8 cellular contexts compared by ENCODE assay signal in the genomic region with DNA sequence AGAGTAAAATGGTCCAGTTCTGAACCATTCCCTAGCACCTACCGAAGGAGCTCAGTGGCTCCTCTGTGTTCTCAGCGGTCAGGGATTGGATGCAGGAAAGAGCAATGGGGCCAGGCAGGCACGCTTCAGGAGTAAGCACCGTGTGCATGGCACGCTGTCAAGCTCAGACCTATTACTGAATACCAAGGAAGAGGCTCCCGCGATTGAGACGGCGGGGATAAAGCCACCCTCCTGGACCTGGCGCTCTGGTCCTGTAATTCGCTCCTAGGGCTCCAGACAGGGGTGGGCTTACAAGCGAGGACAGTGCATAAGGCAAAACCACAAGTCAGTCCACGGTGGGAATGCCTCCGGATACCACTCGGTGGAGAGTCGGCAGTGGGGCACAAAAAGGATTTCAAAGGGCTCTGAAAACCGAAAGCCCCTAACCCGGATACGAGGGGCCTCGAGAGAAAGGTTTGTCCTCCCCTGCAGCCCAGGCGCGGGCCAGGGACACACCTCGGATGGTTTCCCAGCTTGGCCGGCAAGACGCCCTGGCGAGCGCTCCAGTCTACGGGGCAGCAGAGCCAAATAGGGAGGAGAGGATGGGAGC. TPM values are rescaled to one million over a fixed set of nuclear protein-coding genes. Genes with fewer than 3 reads are reported as not detected.
DNase-seq lines count a peak whose midpoint lies in the region; ATAC-seq, FAIRE-seq and TF ChIP-seq lines count a peak whose summit lies in the region.

No MANE protein-coding gene starts in this region.

- no peaks in the 10 kb centered on the region for H3K9me3 ChIP-seq in A549

- 79% methylated on average over 28 of the region's 28 CpGs for WGBS in A549 (ENCODE audit: missing lambda C conversion rate)

- H3K27me3 Mint-ChIP-seq in activated naive CD8-positive, alpha-beta T cell: no peaks in the 10 kb centered on the region

- peak overlapping the region; percentile 87 for H3K27ac Mint-ChIP-seq in activated naive CD8-positive, alpha-beta T cell

- H3K36me3 Mint-ChIP-seq in activated naive CD8-positive, alpha-beta T cell: no peaks in the 10 kb centered on the region

- POLR2A ChIA-PET in A549 (lab: Yijun Ruan, JAX): interaction anchor here (1.3 kb wide), 1 partner anchor 35 kb away, joined by 3 read pairs; the partner anchor contains the start of gene RIMOC1

- TF ChIP-seq POLR2A in A549 (IDR thresholded peaks at IDR 0.05; ENCODE audit: low read length): no peak

- intact Hi-C loops in Right ventricle myocardium superior (cut with DNase I): no loop called here

- no peak overlapping the region; a peak in 1 of 6 replicates for H3K27ac ChIP-seq in A549

- TF ChIP-seq RAD21 in A549 (conservative IDR thresholded peaks at IDR 0.05 in 1 of 2, IDR thresholded peaks at IDR 0.05 in 1 of 2): no peak

- peaks cover 5% of the 10 kb centered on the region for H3K4me1 ChIP-seq in A549

- peak overlapping the region; percentile 75 for H3K4me2 ChIP-seq in A549

- TF ChIP-seq CTCF in A549 (IDR thresholded peaks at IDR 0.05): no peak
- TF ChIP-seq CTCF in GM12865 (IDR thresholded peaks at IDR 0.05; ENCODE audit: insufficient read depth, low read depth, low read length, missing control alignments): no peak

- H3K4me3 Mint-ChIP-seq in activated naive CD8-positive, alpha-beta T cell: peak overlapping the region; percentile 93

- CTCF ChIA-PET in A549 (lab: Yijun Ruan, JAX): interaction anchor here (0.6 to 2.1 kb wide), 4 partner anchors 11 to 1154 kb away, joined by 3 to 6 read pairs (median 4); partner anchors contain the start of gene FBXO4

- no peaks in the 10 kb centered on the region for H3K9me3 Mint-ChIP-seq in activated naive CD8-positive, alpha-beta T cell (ENCODE audit: low read depth)

- no peak for ATAC-seq in A549
- ATAC-seq in Right ventricle myocardium superior (ENCODE audit: poor library complexity): peak; percentile 92

- no peak for FAIRE-seq in A549 (lab: Jason Lieb, UNC)

- DNase-seq in A549 (ENCODE audit: low read depth in 1 of 2, low spot score in 1 of 2) (no peak), GM12865 (ENCODE audit: low read depth) (peak; percentile 23), NCI-H2227 treated with DMSO at 0.1 percent for 48 hours (lab: John Stamatoyannopoulos, UW) (peak; percentile 60), Right ventricle myocardium superior (peak; percentile 89), occipital lobe (lab: John Stamatoyannopoulos, UW) (peak; percentile 14), DMS 273 treated with DMSO at 0.1 percent for 48 hours (lab: John Stamatoyannopoulos, UW) (no peak), T1000 (lab: John Stamatoyannopoulos, UW) (no peak)

- TF ChIP-seq EP300 in A549 (IDR thresholded peaks at IDR 0.05): no peak

- H3K4me3 ChIP-seq in A549 (peak overlapping the region; percentile 50; the same call in 2 of the 3 replicates), GM12865 (ENCODE audit: low read depth, low read length) (peak overlapping the region; percentile 78)

- peaks cover 53% of the 10 kb centered on the region for H3K4me1 Mint-ChIP-seq in activated naive CD8-positive, alpha-beta T cell (ENCODE audit: low read depth)

TF ChIP-seq in A549, 52 proteins besides CTCF, POLR2A, EP300 and RAD21:
- TF ChIP-seq MYC (IDR thresholded peaks at IDR 0.05; ENCODE audit: borderline replicate concordance, low read length) (no peak), HDAC2 (IDR thresholded peaks at IDR 0.05) (no peak), SMC3 (IDR thresholded peaks at IDR 0.05) (no peak), RNF2 (IDR thresholded peaks at IDR 0.05; ENCODE audit: borderline replicate concordance, low read depth) (no peak), FOSB (CRISPR knock-in tag; IDR thresholded peaks at IDR 0.05) (no peak), TP53 (CRISPR knock-in tag; IDR thresholded peaks at IDR 0.05) (no peak)
- TF ChIP-seq, protein P1, sequence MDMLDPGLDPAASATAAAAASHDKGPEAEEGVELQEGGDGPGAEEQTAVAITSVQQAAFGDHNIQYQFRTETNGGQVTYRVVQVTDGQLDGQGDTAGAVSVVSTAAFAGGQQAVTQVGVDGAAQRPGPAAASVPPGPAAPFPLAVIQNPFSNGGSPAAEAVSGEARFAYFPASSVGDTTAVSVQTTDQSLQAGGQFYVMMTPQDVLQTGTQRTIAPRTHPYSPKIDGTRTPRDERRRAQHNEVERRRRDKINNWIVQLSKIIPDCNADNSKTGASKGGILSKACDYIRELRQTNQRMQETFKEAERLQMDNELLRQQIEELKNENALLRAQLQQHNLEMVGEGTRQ (IDR thresholded peaks at IDR 0.05): no peak

RNA-seq across cellular contexts. Expression of gene OXCT1, which starts 1.0 kb away (rescaled TPM):
- polyA plus RNA-seq in A549 (2011; rRNA removed): 1.6 and 2.6 TPM in 2 replicates
- polyA plus RNA-seq in A549 (2012; cell fraction: cytosol; rRNA removed): 0.71 and 0.77 TPM in 2 replicates
- polyA plus RNA-seq in A549 (2012; cell fraction: nucleus; rRNA removed): 0.46 and 0.56 TPM in 2 replicates
- 3.0 to 4.6 TPM (median 3.9 TPM) in 3 replicates for polyA plus RNA-seq in A549 (2017; fragmentation: RNase III; extraction: RNeasy Plus Mini Kit Qiagen cat#74134 plus additional on column Dnase treatment)
- polyA minus RNA-seq in A549 (2011; rRNA and poly(A)+ RNA removed): 0.33 and 0.73 TPM in 2 replicates
- 116 TPM for total RNA-seq in Right ventricle myocardium superior
- 63.0 TPM for total RNA-seq in occipital lobe

RNA-seq across cellular contexts. Expression of gene RIMOC1, which starts 34.9 kb away (rescaled TPM):
- polyA plus RNA-seq in A549 (2011; rRNA removed): 25.2 and 38.4 TPM in 2 replicates
- polyA plus RNA-seq in A549 (2012; cell fraction: cytosol; rRNA removed): 4.0 and 4.9 TPM in 2 replicates
- 1.6 and 2.8 TPM in 2 replicates for polyA plus RNA-seq in A549 (2012; cell fraction: nucleus; rRNA removed)
- 12.7 to 14.5 TPM (median 13.5 TPM) in 3 replicates for polyA plus RNA-seq in A549 (2017; fragmentation: RNase III; extraction: RNeasy Plus Mini Kit Qiagen cat#74134 plus additional on column Dnase treatment)
- 13.8 and 15.0 TPM in 2 replicates for polyA minus RNA-seq in A549 (2011; rRNA and poly(A)+ RNA removed)
- 10.9 TPM for total RNA-seq in Right ventricle myocardium superior
- total RNA-seq in occipital lobe: 25.0 TPM

RNA-seq across cellular contexts. Expression of gene FBXO4, which starts 55.8 kb away (rescaled TPM):
- polyA plus RNA-seq in A549 (2011; rRNA removed) (14.9 and 22.5 TPM in 2 replicates), A549 (2017; fragmentation: RNase III; extraction: RNeasy Plus Mini Kit Qiagen cat#74134 plus additional on column Dnase treatment) (9.0 to 11.8 TPM (median 9.8 TPM) in 3 replicates)
- polyA plus RNA-seq in A549 (2012; cell fraction: cytosol; rRNA removed): 4.5 and 4.7 TPM in 2 replicates
- polyA plus RNA-seq in A549 (2012; cell fraction: nucleus; rRNA removed): 1.9 and 4.1 TPM in 2 replicates
- 4.2 and 4.9 TPM in 2 replicates for polyA minus RNA-seq in A549 (2011; rRNA and poly(A)+ RNA removed)
- total RNA-seq in Right ventricle myocardium superior (3.8 TPM), occipital lobe (18.6 TPM)

Comparison
In these comparisons a context has a peak if more than half of its experiments do, and no peak if none do; other contexts are left out.
1. DNase-seq: peak in GM12865 (single experiment), NCI-H2227 treated with DMSO at 0.1 percent for 48 hours (single experiment), Right ventricle myocardium superior (single experiment) and occipital lobe (single experiment); none in A549 (0 of 2), DMS 273 treated with DMSO at 0.1 percent for 48 hours (single experiment) and T1000 (single experiment).